ENCODE assay signal across 8 cellular contexts in the genomic region with DNA sequence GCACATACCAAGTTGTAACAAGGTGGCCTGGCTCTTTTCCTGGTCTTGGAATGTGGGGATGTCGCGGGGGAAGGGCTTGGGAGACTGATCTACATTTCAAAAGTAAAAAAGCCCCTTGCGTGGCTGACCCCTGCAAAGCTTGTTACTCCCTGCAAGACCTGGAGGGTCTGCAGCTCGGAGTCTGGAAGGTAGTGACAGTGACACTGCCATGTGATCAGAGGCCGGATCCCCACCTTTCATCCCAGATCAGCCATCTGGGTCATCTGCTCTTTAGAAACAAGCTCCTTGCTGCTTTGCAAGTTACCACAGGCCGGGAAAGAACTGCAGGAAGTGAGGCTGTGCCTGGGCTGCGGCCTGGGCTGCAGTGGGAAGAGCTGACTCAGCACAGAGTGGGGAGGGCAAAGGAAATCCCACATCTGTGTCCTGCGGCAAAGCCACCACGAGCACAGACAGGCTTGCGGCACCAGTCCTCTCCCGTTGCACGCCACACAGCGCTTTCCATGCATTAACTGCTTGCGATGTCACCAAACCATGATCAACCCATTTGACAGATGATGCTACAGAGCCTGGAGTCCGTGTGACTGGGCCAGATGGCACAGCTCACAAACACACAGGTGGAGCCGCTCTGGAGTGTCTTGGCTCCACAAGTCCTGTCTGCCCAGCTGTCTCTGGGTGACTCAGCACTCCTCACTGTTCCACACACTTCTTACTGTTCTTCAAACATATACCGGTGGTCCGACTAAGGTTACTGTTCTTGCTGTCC.
DNase-seq lines count a peak whose midpoint lies in the region; ATAC-seq and TF ChIP-seq lines count a peak whose summit lies in the region.

No MANE protein-coding gene starts in this region.

- peaks cover 11 to 73% (median 57%) of the 10 kb centered on the region in 12 donors for H3K4me1 ChIP-seq in heart left ventricle

- H3K27ac ChIP-seq in heart left ventricle = peak overlapping the region; percentile 29 to 100 (median 94)

- peaks cover 0 to 3% (median 0%) of the 10 kb centered on the region in 12 donors for H3K9me3 ChIP-seq in heart left ventricle

- peak; percentile 83 for DNase-seq in ELR (ENCODE audit: low read depth)
- peak; percentile 60 for DNase-seq in NCI-H69 (lab: John Stamatoyannopoulos, UW)
- DNase-seq in activated effector memory CD4-positive, alpha-beta T cell treated with Interleukin-2 at 50 U/mL for 16 hours = peak; percentile 61
- DNase-seq in heart left ventricle = peak; percentile 65 to 83 (median 71)
- peak in 2 of 3 donors; percentile 61 to 76 for DNase-seq in stimulated activated CD4-positive, alpha-beta T cell treated with anti-CD3 and anti-CD28 coated beads, Interleukin-12 subunit alpha, Interleukin-12 subunit beta, amount 100 ng/mL, for 48 hours (ENCODE audit: low read depth in 2 of 3, low spot score in 1 of 3)
- no peak for DNase-seq in occipital lobe (lab: John Stamatoyannopoulos, UW)
- no peak for DNase-seq in NCI-H2196 (lab: John Stamatoyannopoulos, UW; ENCODE audit: unreplicated experiment)

- intact Hi-C loops in heart left ventricle (cut with DNase I) = loop anchor here in 1 of 10 donors (5.0 kb wide), 1 partner anchor 95 kb away; no protein-coding TSS in a partner anchor

- 53 to 67% (median 59%) methylated on average over 12 to 18 of the region's 18 CpGs for WGBS in heart left ventricle, 4 donors

- no peaks in the 10 kb centered on the region for H3K36me3 ChIP-seq in heart left ventricle

- H3K27me3 ChIP-seq in heart left ventricle = no peaks in the 10 kb centered on the region

- H3K4me3 ChIP-seq in heart left ventricle = no peak overlapping the region

- TF ChIP-seq POLR2A in heart left ventricle (IDR thresholded peaks at IDR 0.05) = peak in 1 of 2 donors; percentile 8

- TF ChIP-seq CTCF in heart left ventricle (IDR thresholded peaks at IDR 0.05) = no peak

- peak; percentile 18 to 71 (median 56) for ATAC-seq in heart left ventricle
- ATAC-seq in HG03135 (IDR thresholded peaks at IDR 0.05; ENCODE audit: unreplicated experiment) = no peak

Comparison
In these comparisons a context has a peak if more than half of its experiments do, and no peak if none do; other contexts are left out.
1. DNase-seq: peak in ELR (single experiment), NCI-H69 (single experiment), activated effector memory CD4-positive, alpha-beta T cell treated with Interleukin-2 at 50 U/mL for 16 hours (single experiment), heart left ventricle (5 of 5) and stimulated activated CD4-positive, alpha-beta T cell treated with anti-CD3 and anti-CD28 coated beads, Interleukin-12 subunit alpha, Interleukin-12 subunit beta, amount 100 ng/mL, for 48 hours (2 of 3); none in occipital lobe (single experiment) and NCI-H2196 (single experiment).